In the genomic region with DNA sequence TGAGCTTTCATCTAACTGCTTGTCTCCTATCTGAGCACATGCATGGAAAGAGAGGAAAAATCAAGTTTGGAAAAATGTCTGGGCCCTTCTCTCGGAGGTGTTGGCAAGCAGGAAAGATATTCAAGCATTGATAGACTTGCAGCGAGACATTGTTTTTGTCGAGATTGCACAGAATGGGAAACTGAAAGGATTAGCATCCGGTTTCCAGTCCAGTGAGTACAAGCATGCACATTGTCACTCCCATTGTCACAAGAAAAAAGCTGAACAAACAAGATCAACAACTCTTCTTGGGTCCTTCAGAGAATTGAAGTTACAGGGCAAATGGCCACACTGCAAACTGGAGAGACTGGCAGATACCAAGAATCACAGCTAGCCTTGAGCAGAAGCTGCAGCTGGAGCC, we compare ENCODE assay signal across 35 cellular contexts. TPM values are rescaled to one million over a fixed set of nuclear protein-coding genes. Genes with fewer than 3 reads are reported as not detected.
DNase-seq lines count a peak whose midpoint lies in the region; ATAC-seq, FAIRE-seq and TF ChIP-seq lines count a peak whose summit lies in the region.
"Had no signal": no experiment of that assay in that cellular context is flagged by ENCODE, and none has a peak within 500 bp of the region (broad histone marks: within the 10 kb centered on the region; RNA-seq: fewer than 3 reads in every experiment).

No MANE protein-coding gene starts in this region.

- no peaks in the 10 kb centered on the region for H3K79me2 ChIP-seq in endothelial cell of umbilical vein (ENCODE audit: control insufficient read depth, insufficient read depth, low read length)
- H3K79me2 ChIP-seq: hepatocyte had no signal

- no peaks in the 10 kb centered on the region for H3K9me1 ChIP-seq in endothelial cell of umbilical vein (replicated peaks; ENCODE audit: control insufficient read depth, extremely low read depth, insufficient read depth, low read length)

- H3K36me3 Mint-ChIP-seq in nephron progenitor cell (ENCODE audit: low read depth), result no peaks in the 10 kb centered on the region
- H3K36me3 Mint-ChIP-seq: activated naive CD4-positive, alpha-beta T cell treated with anti-CD3 and anti-CD28 coated beads, Interleukin-2, amount 50 U/mL, for 24 hours; CD8-positive, alpha-beta T cell; IgD-negative memory B cell; naive thymus-derived CD8-positive, alpha-beta T cell; WTC11 had no signal

- no peak overlapping the region for H3K4me2 ChIP-seq in endothelial cell of umbilical vein (ENCODE audit: insufficient read depth, low read length)
- H3K4me2 ChIP-seq: hepatocyte had no signal

- WGBS in right lobe of liver (ENCODE audit: insufficient coverage, low coverage, low lambda C conversion rate, missing lambda C conversion rate), result 69% methylated on average over 4 of the region's 4 CpGs
- 63 to 72% (median 67%) methylated on average over 4 of the region's 4 CpGs for WGBS in psoas muscle, 3 donors

- H4K20me1 ChIP-seq in endothelial cell of umbilical vein (replicated peaks; ENCODE audit: control insufficient read depth, extremely low read depth, insufficient read depth, low read length), result no peaks in the 10 kb centered on the region

- H3K36me3 ChIP-seq in endothelial cell of umbilical vein (ENCODE audit: control insufficient read depth in 2 of 2, extremely low read depth in 1 of 2, insufficient read depth in 2 of 2, low read length in 2 of 2) (no peaks in the 10 kb centered on the region), right lobe of liver (no peaks in the 10 kb centered on the region), psoas muscle (ENCODE audit: insufficient read depth in 1 of 2, low read depth in 1 of 2) (no peaks in the 10 kb centered on the region)
- H3K36me3 ChIP-seq: BE2C, brain microvascular endothelial cell, gastroesophageal sphincter, HAP-1, tibial nerve had no signal

- intact Hi-C loops in endothelial cell of umbilical vein (cut with micrococcal nuclease), result loop anchor here (5.0 to 10.0 kb wide), 2 partner anchors 340 to 587 kb away; partner anchors contain the start of gene LDLRAD4
- intact Hi-C loops in right lobe of liver (cut with DNase I), result no loop called here
- intact Hi-C loops in psoas muscle (cut with DNase I), result loop anchor here in 1 of 2 donors (5.0 to 10.0 kb wide), 2 partner anchors 250 to 587 kb away; partner anchors contain the start of gene LDLRAD4

- TF ChIP-seq CTCF in endothelial cell of umbilical vein (IDR thresholded peaks at IDR 0.05; ENCODE audit: extremely low read depth in 1 of 2, insufficient read depth in 1 of 2, low read depth in 1 of 2, low read length in 2 of 2) (no peak), right lobe of liver (IDR thresholded peaks at IDR 0.05) (no peak), nephron progenitor cell (IDR thresholded peaks at IDR 0.05) (no peak), psoas muscle (IDR thresholded peaks at IDR 0.05) (no peak)

- DNase-seq in DMS79 (lab: John Stamatoyannopoulos, UW), result peak; percentile 47
- peak; percentile 64 for DNase-seq in endothelial cell of umbilical vein (ENCODE audit: low read depth, low spot score)
- DNase-seq in right lobe of liver, result no peak
- DNase-seq in nephron progenitor cell, result no peak
- no peak for DNase-seq in psoas muscle
- DNase-seq in epidermal melanocyte (ENCODE audit: insufficient read length, low spot score), result no peak
- DNase-seq: activated CD4-positive, alpha-beta T cell treated with anti-CD3 and anti-CD28 coated beads, Interleukin-2, amount 10 ng/mL, durations not matched to agents 24 days and 14 days; amniotic stem cell; BE2C; brain microvascular endothelial cell; CD8-positive, alpha-beta T cell; cerebellar nuclear complex; left colon; naive thymus-derived CD8-positive, alpha-beta T cell; NCI-H1048; NCI-H1694; NCI-H774; nucleus accumbens; T1000 had no signal

- no TSS peak for BruUV-seq in endothelial cell of umbilical vein (replicated peaks; lab: Mats Ljungman, UMichigan)

- ATAC-seq in GM18870 (IDR thresholded peaks at IDR 0.05; ENCODE audit: unreplicated experiment), result peak; percentile 60
- ATAC-seq in HG03342 (IDR thresholded peaks at IDR 0.05; ENCODE audit: unreplicated experiment), result peak; percentile 48
- no peak for ATAC-seq in right lobe of liver
- ATAC-seq in psoas muscle, result no peak
- ATAC-seq: CD8-positive, alpha-beta T cell; gastroesophageal sphincter; left colon; naive thymus-derived CD8-positive, alpha-beta T cell; sciatic nerve; WTC11 had no signal

- POLR2A ChIA-PET in endothelial cell of umbilical vein (lab: Charles Lee), result no interaction called here

- H2AFZ ChIP-seq in endothelial cell of umbilical vein (ENCODE audit: low read depth, low read length), result no peak overlapping the region
- H2AFZ ChIP-seq: hepatocyte had no signal

- H3K9ac ChIP-seq in endothelial cell of umbilical vein (replicated peaks; ENCODE audit: extremely low read depth, insufficient read depth, low read length), result no peak overlapping the region

- no peak for TF ChIP-seq POLR2A in endothelial cell of umbilical vein (IDR thresholded peaks at IDR 0.05; ENCODE audit: low read depth, low read length)
- TF ChIP-seq POLR2A in right lobe of liver (IDR thresholded peaks at IDR 0.05), result no peak

- H3K9me3 ChIP-seq in endothelial cell of umbilical vein (replicated peaks; ENCODE audit: control insufficient read depth, insufficient read depth, low read length) (no peaks in the 10 kb centered on the region), right lobe of liver (no peaks in the 10 kb centered on the region), psoas muscle (no peaks in the 10 kb centered on the region)
- H3K9me3 ChIP-seq: BE2C, gastroesophageal sphincter, HAP-1, tibial nerve had no signal

- H3K9me3 Mint-ChIP-seq in nephron progenitor cell, result no peaks in the 10 kb centered on the region
- H3K9me3 Mint-ChIP-seq: activated CD4-positive, alpha-beta T cell treated with anti-CD3 and anti-CD28 coated beads, Interleukin-2, amount 10 ng/mL, durations not matched to agents 24 days and 14 days; activated naive CD4-positive, alpha-beta T cell treated with anti-CD3 and anti-CD28 coated beads, Interleukin-2, amount 50 U/mL, for 24 hours; IgD-negative memory B cell had no signal

- H3K4me3 Mint-ChIP-seq in nephron progenitor cell, result no peak overlapping the region
- H3K4me3 Mint-ChIP-seq: activated CD4-positive, alpha-beta T cell treated with anti-CD3 and anti-CD28 coated beads, Interleukin-2, amount 10 ng/mL, durations not matched to agents 24 days and 14 days; activated naive CD4-positive, alpha-beta T cell treated with anti-CD3 and anti-CD28 coated beads, Interleukin-2, amount 50 U/mL, for 24 hours; CD8-positive, alpha-beta T cell; IgD-negative memory B cell; naive thymus-derived CD8-positive, alpha-beta T cell; WTC11 had no signal

- peaks cover 33% of the 10 kb centered on the region for H3K27me3 Mint-ChIP-seq in nephron progenitor cell (ENCODE audit: low read depth, poor library complexity)

- FAIRE-seq in endothelial cell of umbilical vein (lab: Jason Lieb, UNC), result no peak

- dilution Hi-C loops in endothelial cell of umbilical vein (cut with MboI; ENCODE audit: extremely low pct_ligation_motif_present, low sequenced_read_pairs), result no loop called here

- H3K4me3 ChIP-seq in endothelial cell of umbilical vein (replicated peaks in 1 of 3; ENCODE audit: insufficient read depth in 1 of 3, low read depth in 1 of 3, low read length in 3 of 3) (no peak overlapping the region), right lobe of liver (no peak overlapping the region), psoas muscle (no peak overlapping the region)
- H3K4me3 ChIP-seq: gastroesophageal sphincter, HAP-1, hepatocyte, tibial nerve had no signal

- H3K4me1 ChIP-seq in endothelial cell of umbilical vein (ENCODE audit: control insufficient read depth, extremely low read depth, insufficient read depth, low read length) (peaks cover 5% of the 10 kb centered on the region), right lobe of liver (peaks cover 0 to 5% (median 0%) of the 10 kb centered on the region in 4 donors), psoas muscle (no peaks in the 10 kb centered on the region)
- H3K4me1 ChIP-seq: BE2C, HAP-1 had no signal

- no peak overlapping the region for H3K27ac Mint-ChIP-seq in nephron progenitor cell
- H3K27ac Mint-ChIP-seq: activated CD4-positive, alpha-beta T cell treated with anti-CD3 and anti-CD28 coated beads, Interleukin-2, amount 10 ng/mL, durations not matched to agents 24 days and 14 days; activated naive CD4-positive, alpha-beta T cell treated with anti-CD3 and anti-CD28 coated beads, Interleukin-2, amount 50 U/mL, for 24 hours; CD8-positive, alpha-beta T cell; IgD-negative memory B cell; progenitor cell of endocrine pancreas; WTC11 had no signal

- H3K27ac ChIP-seq in endothelial cell of umbilical vein (ENCODE audit: insufficient read depth, low read depth, low read length) (no peak overlapping the region), right lobe of liver (no peak overlapping the region), psoas muscle (no peak overlapping the region)
- H3K27ac ChIP-seq: brain microvascular endothelial cell, gastroesophageal sphincter, hepatocyte, tibial nerve had no signal

- peaks cover 17% of the 10 kb centered on the region for H3K4me1 Mint-ChIP-seq in nephron progenitor cell

- CTCF ChIA-PET in endothelial cell of umbilical vein (lab: Charles Lee), result interaction anchor here (0.6 to 4.0 kb wide), 3 partner anchors 8 to 246 kb away, joined by 3 to 26 read pairs (median 3); no protein-coding TSS in a partner anchor

- H3K27me3 ChIP-seq in endothelial cell of umbilical vein (ENCODE audit: control insufficient read depth in 2 of 2, insufficient read depth in 2 of 2, low read length in 2 of 2) (peaks cover 3 to 10% of the 10 kb centered on the region in 2 experiments), right lobe of liver (no peaks in the 10 kb centered on the region), psoas muscle (ENCODE audit: insufficient read depth in 3 of 3, low read length in 2 of 3) (peaks cover 0 to 14% (median 3%) of the 10 kb centered on the region in 3 donors)
- H3K27me3 ChIP-seq: brain microvascular endothelial cell had no signal

TF ChIP-seq in endothelial cell of umbilical vein, 7 proteins besides CTCF, POLR2A, EP300 and RAD21 (continues in another document):
- no peak for TF ChIP-seq GATA2 (IDR thresholded peaks at IDR 0.05; ENCODE audit: insufficient read depth, insufficient read length, low read depth, low read length)
- TF ChIP-seq JUN (IDR thresholded peaks at IDR 0.05; ENCODE audit: borderline replicate concordance, insufficient read depth, insufficient read length, low read depth), result no peak
- no peak for TF ChIP-seq MYC (IDR thresholded peaks at IDR 0.05; ENCODE audit: low read depth, low read length)
- no peak for TF ChIP-seq FOS (IDR thresholded peaks at IDR 0.05; ENCODE audit: borderline replicate concordance, insufficient read depth, low read length)

RNA-seq across cellular contexts. Expression of gene MC5R, which starts 19.6 kb away (rescaled TPM):
- total RNA-seq in endothelial cell of umbilical vein (not detected in 2 replicates), right lobe of liver (not detected), psoas muscle (not detected)
- polyA plus RNA-seq in endothelial cell of umbilical vein (not detected in 2 replicates), psoas muscle (not detected)
- polyA plus RNA-seq in endothelial cell of umbilical vein (2011; cell fraction: cytosol; rRNA removed), result not detected in 2 replicates
- not detected in 2 replicates for polyA plus RNA-seq in endothelial cell of umbilical vein (2011; cell fraction: nucleus; rRNA removed)
- not detected in 2 replicates for polyA plus RNA-seq in endothelial cell of umbilical vein (2012)
- polyA minus RNA-seq in endothelial cell of umbilical vein, result not detected in 2 replicates
- not detected for polyA minus RNA-seq in endothelial cell of umbilical vein (2011; cell fraction: cytosol; rRNA and poly(A)+ RNA removed)
- polyA minus RNA-seq in endothelial cell of umbilical vein (2011; cell fraction: nucleus; rRNA and poly(A)+ RNA removed), result not detected in 2 replicates
- total RNA-seq: activated CD4-positive, alpha-beta T cell treated with anti-CD3 and anti-CD28 coated beads, Interleukin-2, amount 10 ng/mL, durations not matched to agents 24 days and 14 days; activated CD8-positive, alpha-beta memory T cell treated with anti-CD3 and anti-CD28 coated beads for 36 hours; CD8-positive, alpha-beta T cell; dermis microvascular lymphatic vessel endothelial cell; gastroesophageal sphincter; hepatocyte; HT-29; left colon; lung microvascular endothelial cell; mononuclear cell; naive thymus-derived CD8-positive, alpha-beta T cell; progenitor cell of endocrine pancreas; sciatic nerve; tibial nerve had no signal
- polyA plus RNA-seq: hepatocyte; IgD-negative memory B cell; naive thymus-derived CD8-positive, alpha-beta T cell had no signal

Comparison
In these comparisons a context has a peak if more than half of its experiments do, and no peak if none do; other contexts are left out.
1. DNase-seq: peak in DMS79 (single experiment) and endothelial cell of umbilical vein (single experiment); none in right lobe of liver (0 of 3), nephron progenitor cell (single experiment), psoas muscle (0 of 2) and epidermal melanocyte (single experiment).
2. ATAC-seq: peak in GM18870 (single experiment) and HG03342 (single experiment); none in right lobe of liver (0 of 4) and psoas muscle (0 of 4).